25 cellular contexts compared by ENCODE assay signal in genomic region chr16:68395167-68395786, GRCh38. TPM values are rescaled to one million over a fixed set of nuclear protein-coding genes. Genes with fewer than 3 reads are reported as not detected.
A peak's percentile ranks its signal among the peaks of the same experiment; 100 is the strongest.
DNase-seq lines count a peak whose midpoint lies in the region; ATAC-seq, FAIRE-seq and TF ChIP-seq lines count a peak whose summit lies in the region.
"Had no signal": no experiment of that assay in that cellular context is flagged by ENCODE, and none has a peak within 500 bp of the region (broad histone marks: within the 10 kb centered on the region; RNA-seq: fewer than 3 reads in every experiment).

No MANE protein-coding gene starts in this region.

- CTCF ChIA-PET in HepG2 (lab: Yijun Ruan, JAX; ENCODE audit: low intra/inter-chr PET ratio, low total read pairs) = interaction anchor here (4.3 kb wide), 1 partner anchor 115 kb away, joined by 34 read pairs; no protein-coding TSS in a partner anchor

- POLR2A ChIA-PET in HepG2 (lab: Yijun Ruan, JAX) = no interaction called here

- no peak for TF ChIP-seq POLR2A in HepG2 (IDR thresholded peaks at IDR 0.05; ENCODE audit: insufficient read depth in 1 of 2, low read depth in 2 of 2, low read length in 2 of 2)
- TF ChIP-seq POLR2A in right lobe of liver (IDR thresholded peaks at IDR 0.05) = no peak

- BruUV-seq in HepG2 (replicated peaks; lab: Mats Ljungman, UMichigan) = no TSS peak

- H3K36me3 Mint-ChIP-seq in progenitor cell of endocrine pancreas (ENCODE audit: insufficient read depth) = no peaks in the 10 kb centered on the region
- H3K36me3 Mint-ChIP-seq: CD14-positive monocyte; CD8-positive, alpha-beta memory T cell had no signal

- ATAC-seq in HepG2 (no peak), right lobe of liver (no peak)
- ATAC-seq: GM12878 had no signal

- DNase-seq in HepG2 (ENCODE audit: low spot score) (no peak), right lobe of liver (no peak), caudate nucleus (lab: John Stamatoyannopoulos, UW) (peak in 2 of 61 donors; percentile 63 to 64), progenitor cell of endocrine pancreas (ENCODE audit: low spot score, unreplicated experiment) (no peak), tibial artery (no peak), iPS-NIHi7 (ENCODE audit: extremely low spot score) (no peak)
- DNase-seq in activated CD8-positive, alpha-beta memory T cell treated with anti-CD3 and anti-CD28 coated beads, Interleukin-2, amount 50 U/mL, for 48 hours = no peak
- DNase-seq: 8988T; ACHN; AML-193; BE2C; CD4-positive, alpha-beta T cell; DMS 273 treated with DMSO at 0.1 percent for 48 hours; DMS79; EL; GDM1 had no signal

- H3K27me3 ChIP-seq in HepG2 (ENCODE audit: control insufficient read depth in 1 of 2, insufficient read depth in 2 of 2, low read length in 2 of 2) = peaks cover 4 to 15% of the 10 kb centered on the region in 2 experiments
- H3K27me3 ChIP-seq in right lobe of liver = no peaks in the 10 kb centered on the region
- H3K27me3 ChIP-seq in tibial artery = peaks cover 0 to 13% of the 10 kb centered on the region in 2 donors
- H3K27me3 ChIP-seq: BE2C; BLaER1 treated with 17β-estradiol and CSF1 and Interleukin-3, amounts not matched to agents 10 nM and 100 nM had no signal

- no peaks in the 10 kb centered on the region for H3K4me1 ChIP-seq in HepG2 (ENCODE audit: insufficient read depth, low read length)
- peaks cover 0 to 7% (median 0%) of the 10 kb centered on the region in 4 donors for H3K4me1 ChIP-seq in right lobe of liver
- H3K4me1 ChIP-seq in tibial artery = no peaks in the 10 kb centered on the region
- H3K4me1 ChIP-seq: A549, BE2C, HAP-1 had no signal

- TF ChIP-seq RAD21 in HepG2 (CRISPR knock-in tag; IDR thresholded peaks at IDR 0.05) = no peak

- in situ Hi-C loops in HepG2 (cut with HindIII; ENCODE audit: extremely low pct_ligation_motif_present, low pct_unique_long_range_greater_than_20kb) = loop anchor here (5.0 kb wide), 1 partner anchor 117 kb away; no protein-coding TSS in a partner anchor

- peak overlapping the region; percentile 66 for H3K27ac Mint-ChIP-seq in progenitor cell of endocrine pancreas
- H3K27ac Mint-ChIP-seq: CD4-positive, alpha-beta T cell had no signal

- intact Hi-C loops in HepG2 (cut with micrococcal nuclease; ENCODE audit: unreplicated experiment) = no loop called here
- intact Hi-C loops in right lobe of liver (cut with DNase I) = loop anchor here (5.0 to 10.0 kb wide), 2 partner anchors 107 to 110 kb away; no protein-coding TSS in a partner anchor
- intact Hi-C loops in tibial artery (cut with DNase I; ENCODE audit: low total_unique reads) = no loop called here

- no peak overlapping the region for H3K4me3 Mint-ChIP-seq in progenitor cell of endocrine pancreas (ENCODE audit: low read depth)
- H3K4me3 Mint-ChIP-seq: CD14-positive monocyte; CD4-positive, alpha-beta T cell; CD8-positive, alpha-beta memory T cell; GM23338 had no signal

- no peaks in the 10 kb centered on the region for H4K20me1 ChIP-seq in HepG2 (ENCODE audit: insufficient read depth, low read length)
- H4K20me1 ChIP-seq: BLaER1 treated with 17β-estradiol and CSF1 and Interleukin-3, amounts not matched to agents 10 nM and 100 nM had no signal

- H3K4me3 ChIP-seq in HepG2 (replicated peaks in 1 of 3; ENCODE audit: insufficient read depth in 1 of 3, low read depth in 2 of 3, low read length in 3 of 3) (no peak overlapping the region), right lobe of liver (no peak overlapping the region), tibial artery (no peak overlapping the region)
- H3K4me3 ChIP-seq: A549; BLaER1 treated with 17β-estradiol and CSF1 and Interleukin-3, amounts not matched to agents 10 nM and 100 nM; GM12878; GM23338; HAP-1 had no signal

- no peak overlapping the region for H3K4me2 ChIP-seq in HepG2 (ENCODE audit: low read depth, low read length)
- H3K4me2 ChIP-seq: A549; BLaER1 treated with 17β-estradiol and CSF1 and Interleukin-3, amounts not matched to agents 10 nM and 100 nM; GM23338 had no signal

- no peak overlapping the region for H3K9ac ChIP-seq in HepG2 (ENCODE audit: insufficient read depth, low read depth, low read length)
- H3K9ac ChIP-seq: BLaER1 treated with 17β-estradiol and CSF1 and Interleukin-3, amounts not matched to agents 10 nM and 100 nM had no signal

- H3K36me3 ChIP-seq in HepG2 (replicated peaks in 1 of 2; ENCODE audit: control insufficient read depth in 1 of 2, insufficient read depth in 2 of 2, low read length in 2 of 2) (no peaks in the 10 kb centered on the region), right lobe of liver (no peaks in the 10 kb centered on the region), tibial artery (no peaks in the 10 kb centered on the region)
- H3K36me3 ChIP-seq: BE2C; BLaER1 treated with 17β-estradiol and CSF1 and Interleukin-3, amounts not matched to agents 10 nM and 100 nM; HAP-1 had no signal

- 10% methylated on average over 8 of the region's 8 CpGs for WGBS in HepG2 (ENCODE audit: low lambda C conversion rate)
- WGBS in right lobe of liver (ENCODE audit: insufficient coverage, low coverage, low lambda C conversion rate, missing lambda C conversion rate) = 70% methylated on average over 7 of the region's 8 CpGs

- no peak for TF ChIP-seq EP300 in HepG2 (IDR thresholded peaks at IDR 0.05; ENCODE audit: low read depth in 2 of 2, low read length in 2 of 2)
- TF ChIP-seq EP300 in HepG2 (CRISPR knock-in tag; IDR thresholded peaks at IDR 0.05; ENCODE audit: borderline replicate concordance) = no peak

- H3K27ac ChIP-seq in HepG2 (ENCODE audit: extremely low read length, insufficient read depth, low read length) (no peak overlapping the region), right lobe of liver (no peak overlapping the region), caudate nucleus (ENCODE audit: low read depth, low read length) (peak overlapping the region; percentile 67), tibial artery (no peak overlapping the region)
- H3K27ac ChIP-seq: A549; BLaER1 treated with 17β-estradiol and CSF1 and Interleukin-3, amounts not matched to agents 10 nM and 100 nM had no signal

- TF ChIP-seq CTCF in HepG2 (CRISPR knock-in tag; IDR thresholded peaks at IDR 0.05) (no peak), right lobe of liver (IDR thresholded peaks at IDR 0.05) (no peak), progenitor cell of endocrine pancreas (IDR thresholded peaks at IDR 0.05; ENCODE audit: unreplicated experiment) (no peak), tibial artery (IDR thresholded peaks at IDR 0.05) (no peak)

- H2AFZ ChIP-seq in HepG2 (ENCODE audit: low read length) = no peak overlapping the region
- H2AFZ ChIP-seq: GM23338 had no signal

- H3K9me3 ChIP-seq in HepG2 (ENCODE audit: low read length) (no peaks in the 10 kb centered on the region), right lobe of liver (no peaks in the 10 kb centered on the region), tibial artery (no peaks in the 10 kb centered on the region)
- H3K9me3 ChIP-seq: A549; BE2C; BLaER1 treated with 17β-estradiol and CSF1 and Interleukin-3, amounts not matched to agents 10 nM and 100 nM; HAP-1 had no signal

- H3K4me1 Mint-ChIP-seq in progenitor cell of endocrine pancreas (ENCODE audit: low read depth) = peaks cover 25% of the 10 kb centered on the region
- H3K4me1 Mint-ChIP-seq: CD14-positive monocyte had no signal

- no peaks in the 10 kb centered on the region for H3K79me2 ChIP-seq in HepG2 (ENCODE audit: insufficient read depth, low read length)

- H3K9me3 Mint-ChIP-seq in progenitor cell of endocrine pancreas (ENCODE audit: low read depth) = no peaks in the 10 kb centered on the region
- H3K9me3 Mint-ChIP-seq: CD4-positive, alpha-beta T cell; CD8-positive, alpha-beta memory T cell; GM23338 had no signal

- FAIRE-seq in HepG2 (lab: Jason Lieb, UNC) = no peak
- FAIRE-seq: A549, D721Med, GM12878, H54 had no signal

- no peaks in the 10 kb centered on the region for H3K27me3 Mint-ChIP-seq in progenitor cell of endocrine pancreas
- H3K27me3 Mint-ChIP-seq: CD4-positive, alpha-beta T cell; CD8-positive, alpha-beta memory T cell had no signal

TF ChIP-seq in HepG2, 621 proteins besides CTCF, POLR2A, EP300 and RAD21:
- TF ChIP-seq CREB1 (IDR thresholded peaks at IDR 0.05) = 0 out of 2 replicates have a peak, but pooled peaks have one; percentile 16
- TF ChIP-seq CREB1 (CRISPR knock-in tag; IDR thresholded peaks at IDR 0.05) = no peak
- TF ChIP-seq SMAD9 (CRISPR knock-in tag; IDR thresholded peaks at IDR 0.05) = no peak

RNA-seq across cellular contexts. Expression of gene SMPD3, which starts 53.0 kb away (rescaled TPM):
- 0.07 TPM in 1 of 2 replicates, not detected in the other for total RNA-seq in HepG2 (2016; rRNA removed; fragmentation: Illumina TruSeq; extraction: Trizol)
- total RNA-seq in HepG2 (2016; cell fraction: cytosol; rRNA removed; fragmentation: Illumina TruSeq; extraction: Trizol; ENCODE audit: low read depth) = not detected in 2 replicates
- 0.06 TPM in 1 of 2 replicates, not detected in the other for total RNA-seq in HepG2 (2016; cell fraction: insoluble cytoplasmic fraction; rRNA removed; fragmentation: Illumina TruSeq; extraction: Trizol)
- not detected in 2 replicates for total RNA-seq in HepG2 (2016; cell fraction: membrane; rRNA removed; fragmentation: Illumina TruSeq; extraction: Trizol)
- total RNA-seq in HepG2 (2016; cell fraction: nucleus; rRNA removed; fragmentation: Illumina TruSeq; extraction: Trizol) = not detected in 2 replicates
- polyA plus RNA-seq in HepG2 (2011; rRNA removed) = 0.13 and 0.32 TPM in 2 replicates
- 0.06 and 0.38 TPM in 2 replicates for polyA plus RNA-seq in HepG2 (2011; cell fraction: cytosol; rRNA removed)
- 0.51 and 0.87 TPM in 2 replicates for polyA plus RNA-seq in HepG2 (2011; cell fraction: nucleus; rRNA removed)
- polyA plus RNA-seq in HepG2 (2012) = 1.2 and 1.3 TPM in 2 replicates
- polyA plus RNA-seq in HepG2 (2016; cell fraction: cytosol; fragmentation: Illumina TruSeq; extraction: Trizol; ENCODE audit: low read depth) = not detected in 2 replicates
- not detected in 2 replicates for polyA plus RNA-seq in HepG2 (2016; cell fraction: insoluble cytoplasmic fraction; fragmentation: Illumina TruSeq; extraction: Trizol; ENCODE audit: low read depth)
- not detected in 2 replicates for polyA plus RNA-seq in HepG2 (2016; cell fraction: membrane; fragmentation: Illumina TruSeq; extraction: Trizol; ENCODE audit: low read depth)
- 0.40 TPM in 1 of 2 replicates, not detected in the other for polyA plus RNA-seq in HepG2 (2016; cell fraction: nucleus; fragmentation: Illumina TruSeq; extraction: Trizol; ENCODE audit: insufficient read depth, low read depth)
- 0.24 TPM in 1 of 2 replicates, not detected in the other for polyA minus RNA-seq in HepG2 (2011; rRNA and poly(A)+ RNA removed; ENCODE audit: low replicate concordance)
- 1.2 TPM in 1 of 2 replicates, not detected in the other for polyA minus RNA-seq in HepG2 (2011; cell fraction: cytosol; rRNA and poly(A)+ RNA removed)
- polyA minus RNA-seq in HepG2 (2011; cell fraction: nucleus; rRNA and poly(A)+ RNA removed) = 0.52 TPM in 1 of 2 replicates, not detected in the other
- 10 to 100 TPM in 2 of 6 experiments, 1 to 10 TPM in 2, under 1 TPM in 2; 0.18 to 27.2 (median 5.0) TPM for total RNA-seq in right lobe of liver
- total RNA-seq in progenitor cell of endocrine pancreas = 1.7 and 2.8 TPM in 2 replicates

Comparison
In these comparisons a context has a peak if more than half of its experiments do, and no peak if none do; other contexts are left out.
1. intact Hi-C loops: an anchor here in right lobe of liver (5.0 to 10.0 kb wide); none called in HepG2 and tibial artery.